In genomic region chr1:32998009-32998555, GRCh38 we compare ENCODE assay signal across 12 cellular contexts. TPM values are rescaled to one million over a fixed set of nuclear protein-coding genes. Genes with fewer than 3 reads are reported as not detected.
DNase-seq lines count a peak whose midpoint lies in the region; ATAC-seq and TF ChIP-seq lines count a peak whose summit lies in the region.
"Had no signal": no experiment of that assay in that cellular context is flagged by ENCODE, and none has a peak within 500 bp of the region (broad histone marks: within the 10 kb centered on the region; RNA-seq: fewer than 3 reads in every experiment).

No MANE protein-coding gene starts in this region.

- H3K36me3 ChIP-seq in colonic mucosa: no peaks in the 10 kb centered on the region
- H3K36me3 ChIP-seq: breast epithelium, tibial nerve had no signal

- peak in 1 of 2 donors; percentile 17 for ATAC-seq in activated naive CD4-positive, alpha-beta T cell treated with anti-CD3 and anti-CD28 coated beads, Interleukin-2, amount 50 U/mL, for 72 hours
- ATAC-seq in GM21723 (IDR thresholded peaks at IDR 0.05; ENCODE audit: unreplicated experiment): no peak

- TF ChIP-seq CTCF in type B pancreatic cell (conservative IDR thresholded peaks at IDR 0.05) (no peak), colonic mucosa (IDR thresholded peaks at IDR 0.05) (no peak)

- no peaks in the 10 kb centered on the region for H3K27me3 Mint-ChIP-seq in activated T-helper 1 cell treated with anti-CD3 and anti-CD28 coated beads, Interleukin-12 subunit alpha, Interleukin-12 subunit beta, Interleukin-2, Interleukin-4 antibody, amounts not matched to agents 30 ng/mL and 10 ng/mL and 1 ng/mL, durations not matched to agents 14 hours and 24 hours and 36 hours (ENCODE audit: insufficient read depth)
- H3K27me3 Mint-ChIP-seq in type B pancreatic cell: no peaks in the 10 kb centered on the region

- no peaks in the 10 kb centered on the region for H3K36me3 Mint-ChIP-seq in activated naive CD4-positive, alpha-beta T cell treated with anti-CD3 and anti-CD28 coated beads, Interleukin-2, amount 50 U/mL, for 72 hours
- peaks cover 38% of the 10 kb centered on the region for H3K36me3 Mint-ChIP-seq in activated T-helper 1 cell treated with anti-CD3 and anti-CD28 coated beads, Interleukin-12 subunit alpha, Interleukin-12 subunit beta, Interleukin-2, Interleukin-4 antibody, amounts not matched to agents 30 ng/mL and 10 ng/mL and 1 ng/mL, durations not matched to agents 14 hours and 24 hours and 36 hours (ENCODE audit: low read depth)
- H3K36me3 Mint-ChIP-seq in type B pancreatic cell: no peaks in the 10 kb centered on the region

- DNase-seq in activated naive CD4-positive, alpha-beta T cell treated with anti-CD3 and anti-CD28 coated beads, Interleukin-2, amount 50 U/mL, for 72 hours (ENCODE audit: low spot score in 2 of 2): no peak
- DNase-seq in activated naive CD4-positive, alpha-beta T cell treated with anti-CD3 and anti-CD28 coated beads, Interleukin-2, amount 50 U/mL, for 16 hours: no peak
- no peak for DNase-seq in activated T-helper 1 cell treated with anti-CD3 and anti-CD28 coated beads, Interleukin-12 subunit alpha, Interleukin-12 subunit beta, Interleukin-2, Interleukin-4 antibody, amounts not matched to agents 30 ng/mL and 10 ng/mL and 1 ng/mL, durations not matched to agents 14 hours and 24 hours and 36 hours (ENCODE audit: low spot score)
- DNase-seq in type B pancreatic cell (ENCODE audit: extremely low spot score, unreplicated experiment) (no peak), colonic mucosa (no peak), GM03348 (ENCODE audit: low spot score) (no peak)
- DNase-seq: COR-L47, NCI-H1694 treated with DMSO at 0.1 percent for 48 hours had no signal

- no peaks in the 10 kb centered on the region for H3K9me3 ChIP-seq in colonic mucosa
- H3K9me3 ChIP-seq: breast epithelium, tibial nerve had no signal

- H3K4me3 ChIP-seq in colonic mucosa: no peak overlapping the region
- H3K4me3 ChIP-seq: breast epithelium, tibial nerve had no signal

- H3K27ac ChIP-seq in layer of hippocampus (ENCODE audit: low read depth, low read length) (peak overlapping the region; percentile 25), colonic mucosa (no peak overlapping the region)

- no peaks in the 10 kb centered on the region for H3K27me3 ChIP-seq in layer of hippocampus (ENCODE audit: control insufficient read depth, insufficient read depth, low read length)
- H3K27me3 ChIP-seq in colonic mucosa: no peaks in the 10 kb centered on the region
- H3K27me3 ChIP-seq: breast epithelium, tibial nerve had no signal

- H3K4me3 Mint-ChIP-seq in activated T-helper 1 cell treated with anti-CD3 and anti-CD28 coated beads, Interleukin-12 subunit alpha, Interleukin-12 subunit beta, Interleukin-2, Interleukin-4 antibody, amounts not matched to agents 30 ng/mL and 10 ng/mL and 1 ng/mL, durations not matched to agents 14 hours and 24 hours and 36 hours: peak overlapping the region; percentile 25
- no peak overlapping the region for H3K4me3 Mint-ChIP-seq in type B pancreatic cell

- no peak overlapping the region for H3K9ac ChIP-seq in colonic mucosa (ENCODE audit: low read depth in 2 of 2, low read length in 2 of 2)

- intact Hi-C loops in activated T-helper 1 cell treated with anti-CD3 and anti-CD28 coated beads, Interleukin-12 subunit alpha, Interleukin-12 subunit beta, Interleukin-2, Interleukin-4 antibody, amounts not matched to agents 30 ng/mL and 10 ng/mL and 1 ng/mL, durations not matched to agents 14 hours and 24 hours and 36 hours (cut with micrococcal nuclease): no loop called here
- intact Hi-C loops in colonic mucosa (cut with DNase I): no loop called here

- peaks cover 73% of the 10 kb centered on the region for H3K4me1 Mint-ChIP-seq in activated T-helper 1 cell treated with anti-CD3 and anti-CD28 coated beads, Interleukin-12 subunit alpha, Interleukin-12 subunit beta, Interleukin-2, Interleukin-4 antibody, amounts not matched to agents 30 ng/mL and 10 ng/mL and 1 ng/mL, durations not matched to agents 14 hours and 24 hours and 36 hours (ENCODE audit: low read depth)
- peaks cover 37% of the 10 kb centered on the region for H3K4me1 Mint-ChIP-seq in type B pancreatic cell (ENCODE audit: unreplicated experiment)

- peak overlapping the region; percentile 19 to 45 for H3K27ac Mint-ChIP-seq in activated naive CD4-positive, alpha-beta T cell treated with anti-CD3 and anti-CD28 coated beads, Interleukin-2, amount 50 U/mL, for 72 hours
- peak overlapping the region; percentile 87 for H3K27ac Mint-ChIP-seq in activated T-helper 1 cell treated with anti-CD3 and anti-CD28 coated beads, Interleukin-12 subunit alpha, Interleukin-12 subunit beta, Interleukin-2, Interleukin-4 antibody, amounts not matched to agents 30 ng/mL and 10 ng/mL and 1 ng/mL, durations not matched to agents 14 hours and 24 hours and 36 hours
- peak overlapping the region; percentile 36 for H3K27ac Mint-ChIP-seq in type B pancreatic cell

- H3K9me3 Mint-ChIP-seq in activated naive CD4-positive, alpha-beta T cell treated with anti-CD3 and anti-CD28 coated beads, Interleukin-2, amount 50 U/mL, for 72 hours: no peaks in the 10 kb centered on the region
- H3K9me3 Mint-ChIP-seq in activated T-helper 1 cell treated with anti-CD3 and anti-CD28 coated beads, Interleukin-12 subunit alpha, Interleukin-12 subunit beta, Interleukin-2, Interleukin-4 antibody, amounts not matched to agents 30 ng/mL and 10 ng/mL and 1 ng/mL, durations not matched to agents 14 hours and 24 hours and 36 hours: no peaks in the 10 kb centered on the region
- no peaks in the 10 kb centered on the region for H3K9me3 Mint-ChIP-seq in type B pancreatic cell

- H3K4me1 ChIP-seq in colonic mucosa: no peaks in the 10 kb centered on the region
- H3K4me1 ChIP-seq: breast epithelium had no signal

RNA-seq across cellular contexts. Expression of gene RNF19B, which starts 33.5 kb away (rescaled TPM):
- 10 to 100 TPM; 11.5 to 31.6 TPM for total RNA-seq in activated naive CD4-positive, alpha-beta T cell treated with anti-CD3 and anti-CD28 coated beads, Interleukin-2, amount 50 U/mL, for 72 hours
- total RNA-seq in activated T-helper 1 cell treated with anti-CD3 and anti-CD28 coated beads, Interleukin-12 subunit alpha, Interleukin-12 subunit beta, Interleukin-2, Interleukin-4 antibody, amounts not matched to agents 30 ng/mL and 10 ng/mL and 1 ng/mL, durations not matched to agents 14 hours and 24 hours and 36 hours: 52.1 and 56.5 TPM in 2 replicates
- total RNA-seq in type B pancreatic cell (ENCODE audit: low replicate concordance) (20.1 and 33.8 TPM in 2 replicates), colonic mucosa (100 to 1,000 TPM in 1 of 2 donors, 10 to 100 TPM in 1; 44.4 to 106 TPM)

RNA-seq across cellular contexts. Expression of gene AK2, which starts 38.6 kb away (rescaled TPM):
- 100 to 1,000 TPM; 257 to 425 TPM for total RNA-seq in activated naive CD4-positive, alpha-beta T cell treated with anti-CD3 and anti-CD28 coated beads, Interleukin-2, amount 50 U/mL, for 72 hours
- total RNA-seq in activated T-helper 1 cell treated with anti-CD3 and anti-CD28 coated beads, Interleukin-12 subunit alpha, Interleukin-12 subunit beta, Interleukin-2, Interleukin-4 antibody, amounts not matched to agents 30 ng/mL and 10 ng/mL and 1 ng/mL, durations not matched to agents 14 hours and 24 hours and 36 hours: 387 and 400 TPM in 2 replicates
- total RNA-seq in type B pancreatic cell (ENCODE audit: low replicate concordance): 138 and 140 TPM in 2 replicates
- total RNA-seq in colonic mucosa: 100 to 1,000 TPM; 206 to 243 TPM

Comparison
In these comparisons a context has a peak if more than half of its experiments do, and no peak if none do; other contexts are left out.
1. H3K27ac Mint-ChIP-seq: peak in every context shown above with its lines; median percentile 87 in activated T-helper 1 cell treated with anti-CD3 and anti-CD28 coated beads, Interleukin-12 subunit alpha, Interleukin-12 subunit beta, Interleukin-2, Interleukin-4 antibody, amounts not matched to agents 30 ng/mL and 10 ng/mL and 1 ng/mL, durations not matched to agents 14 hours and 24 hours and 36 hours; 36 in type B pancreatic cell; 32 in activated naive CD4-positive, alpha-beta T cell treated with anti-CD3 and anti-CD28 coated beads, Interleukin-2, amount 50 U/mL, for 72 hours.